Comparison of ENCODE assay signal across 17 cellular contexts in genomic region chr1:27635410-27636142, GRCh38. TPM values are rescaled to one million over a fixed set of nuclear protein-coding genes. Genes with fewer than 3 reads are reported as not detected.
A peak's percentile ranks its signal among the peaks of the same experiment; 100 is the strongest.
DNase-seq lines count a peak whose midpoint lies in the region; ATAC-seq, FAIRE-seq and TF ChIP-seq lines count a peak whose summit lies in the region.
"Had no signal": no experiment of that assay in that cellular context is flagged by ENCODE, and none has a peak within 500 bp of the region (broad histone marks: within the 10 kb centered on the region; RNA-seq: fewer than 3 reads in every experiment).

No MANE protein-coding gene starts in this region.

- 81 to 94% (median 84%) methylated on average over 11 of the region's 11 CpGs for WGBS in heart left ventricle, 4 donors

- H3K4me3 Mint-ChIP-seq in activated T-helper 2 cell treated with anti-CD3 and anti-CD28 coated beads, Interferon-gamma antibody, Interleukin-2, Interleukin-4, amounts not matched to agents 10 μg/mL and 5 μg/mL and 100 μg/mL, durations not matched to agents 14 hours and 24 hours and 36 hours (ENCODE audit: low read depth), result no peak overlapping the region
- H3K4me3 Mint-ChIP-seq in natural killer cell, result peak overlapping the region; percentile 78

- H3K4me3 ChIP-seq in heart left ventricle (peak overlapping the region in 3 of 12 donors; percentile 55 to 66 (median 60)), upper lobe of right lung (peak overlapping the region; percentile 53)
- H3K4me3 ChIP-seq: HAP-1 had no signal

- H3K27me3 ChIP-seq in heart left ventricle, result peaks cover 0 to 5% (median 0%) of the 10 kb centered on the region in 9 donors
- no peaks in the 10 kb centered on the region for H3K27me3 ChIP-seq in upper lobe of right lung

- no peaks in the 10 kb centered on the region for H3K27me3 Mint-ChIP-seq in activated T-helper 2 cell treated with anti-CD3 and anti-CD28 coated beads, Interferon-gamma antibody, Interleukin-2, Interleukin-4, amounts not matched to agents 10 μg/mL and 5 μg/mL and 100 μg/mL, durations not matched to agents 14 hours and 24 hours and 36 hours (ENCODE audit: low read depth)
- no peaks in the 10 kb centered on the region for H3K27me3 Mint-ChIP-seq in natural killer cell (ENCODE audit: low read depth in 2 of 2)

- FAIRE-seq in RCC 7860 (lab: Jason Lieb, UNC), result no peak
- FAIRE-seq: frontal cortex, kidney had no signal

- no peaks in the 10 kb centered on the region for H3K9me3 Mint-ChIP-seq in activated T-helper 2 cell treated with anti-CD3 and anti-CD28 coated beads, Interferon-gamma antibody, Interleukin-2, Interleukin-4, amounts not matched to agents 10 μg/mL and 5 μg/mL and 100 μg/mL, durations not matched to agents 14 hours and 24 hours and 36 hours
- H3K9me3 Mint-ChIP-seq in natural killer cell, result no peaks in the 10 kb centered on the region

- peak overlapping the region in 10 of 12 donors; percentile 34 to 92 (median 84) for H3K27ac ChIP-seq in heart left ventricle
- H3K27ac ChIP-seq in upper lobe of right lung, result peak overlapping the region; percentile 87

- no peak for DNase-seq in heart left ventricle
- no peak for DNase-seq in cardiac septum (ENCODE audit: low spot score)
- no peak for DNase-seq in activated T-helper 2 cell treated with anti-CD3 and anti-CD28 coated beads, Interferon-gamma antibody, Interleukin-2, Interleukin-4, amounts not matched to agents 10 μg/mL and 5 μg/mL and 100 μg/mL, durations not matched to agents 14 hours and 24 hours and 36 hours (ENCODE audit: low spot score)
- DNase-seq in natural killer cell, result no peak
- DNase-seq in upper lobe of right lung, result no peak
- no peak for DNase-seq in RCC 7860 (ENCODE audit: low spot score)
- no peak for DNase-seq in SIG-M5 (lab: John Stamatoyannopoulos, UW)
- DNase-seq: amniotic stem cell; effector CD4-positive, alpha-beta T cell; EL; kidney; stimulated activated CD4-positive, alpha-beta T cell treated with anti-CD3 and anti-CD28 coated beads, Interleukin-12 subunit alpha, Interleukin-12 subunit beta, amount 100 ng/mL, for 4 hours; SW 1271 had no signal

- no peaks in the 10 kb centered on the region for H3K36me3 Mint-ChIP-seq in activated T-helper 2 cell treated with anti-CD3 and anti-CD28 coated beads, Interferon-gamma antibody, Interleukin-2, Interleukin-4, amounts not matched to agents 10 μg/mL and 5 μg/mL and 100 μg/mL, durations not matched to agents 14 hours and 24 hours and 36 hours (ENCODE audit: low read depth)
- H3K36me3 Mint-ChIP-seq in natural killer cell, result no peaks in the 10 kb centered on the region

- H3K4me1 ChIP-seq in heart left ventricle (peaks cover 3 to 60% (median 34%) of the 10 kb centered on the region in 12 donors), upper lobe of right lung (peaks cover 37% of the 10 kb centered on the region)
- H3K4me1 ChIP-seq: HAP-1 had no signal

- peak overlapping the region; percentile 24 for H3K27ac Mint-ChIP-seq in activated T-helper 2 cell treated with anti-CD3 and anti-CD28 coated beads, Interferon-gamma antibody, Interleukin-2, Interleukin-4, amounts not matched to agents 10 μg/mL and 5 μg/mL and 100 μg/mL, durations not matched to agents 14 hours and 24 hours and 36 hours
- peak overlapping the region; percentile 89 to 92 for H3K27ac Mint-ChIP-seq in natural killer cell

- H3K36me3 ChIP-seq in heart left ventricle, result no peaks in the 10 kb centered on the region
- H3K36me3 ChIP-seq in upper lobe of right lung, result no peaks in the 10 kb centered on the region
- H3K36me3 ChIP-seq: HAP-1 had no signal

- TF ChIP-seq POLR2A in heart left ventricle (IDR thresholded peaks at IDR 0.05), result no peak

- TF ChIP-seq CTCF in heart left ventricle (IDR thresholded peaks at IDR 0.05), result no peak
- TF ChIP-seq CTCF in natural killer cell (IDR thresholded peaks at IDR 0.05), result no peak
- no peak for TF ChIP-seq CTCF in upper lobe of right lung (IDR thresholded peaks at IDR 0.05)

- peaks cover 60% of the 10 kb centered on the region for H3K4me1 Mint-ChIP-seq in activated T-helper 2 cell treated with anti-CD3 and anti-CD28 coated beads, Interferon-gamma antibody, Interleukin-2, Interleukin-4, amounts not matched to agents 10 μg/mL and 5 μg/mL and 100 μg/mL, durations not matched to agents 14 hours and 24 hours and 36 hours (ENCODE audit: low read depth)
- peaks cover 40 to 76% of the 10 kb centered on the region in 2 donors for H3K4me1 Mint-ChIP-seq in natural killer cell

- intact Hi-C loops in heart left ventricle (cut with DNase I), result no loop called here
- intact Hi-C loops in cardiac septum (cut with DNase I), result no loop called here
- intact Hi-C loops in activated T-helper 2 cell treated with anti-CD3 and anti-CD28 coated beads, Interferon-gamma antibody, Interleukin-2, Interleukin-4, amounts not matched to agents 10 μg/mL and 5 μg/mL and 100 μg/mL, durations not matched to agents 14 hours and 24 hours and 36 hours (cut with micrococcal nuclease), result no loop called here
- intact Hi-C loops in natural killer cell (cut with micrococcal nuclease), result no loop called here
- intact Hi-C loops in upper lobe of right lung (cut with DNase I), result no loop called here

- no peak for ATAC-seq in heart left ventricle
- no peak for ATAC-seq in natural killer cell
- ATAC-seq in upper lobe of right lung, result no peak
- ATAC-seq in HG03108 (IDR thresholded peaks at IDR 0.05; ENCODE audit: unreplicated experiment), result no peak

- H3K9me3 ChIP-seq in heart left ventricle, result no peaks in the 10 kb centered on the region
- H3K9me3 ChIP-seq in upper lobe of right lung, result no peaks in the 10 kb centered on the region
- H3K9me3 ChIP-seq: HAP-1 had no signal

RNA-seq across cellular contexts. Expression of gene FGR, which starts 0.6 kb away (rescaled TPM):
- total RNA-seq in heart left ventricle (10 to 100 TPM in 3 of 9 donors, 1 to 10 TPM in 6; 1.1 to 25.9 (median 3.3) TPM), cardiac septum (3.8 TPM), natural killer cell (100 to 1,000 TPM; 353 to 452 (median 362) TPM), upper lobe of right lung (149 TPM)
- polyA plus RNA-seq in heart left ventricle, result 1 to 10 TPM; 2.8 to 7.2 TPM
- total RNA-seq in activated T-helper 2 cell treated with anti-CD3 and anti-CD28 coated beads, Interferon-gamma antibody, Interleukin-2, Interleukin-4, amounts not matched to agents 10 μg/mL and 5 μg/mL and 100 μg/mL, durations not matched to agents 14 hours and 24 hours and 36 hours, result 0.07 and 0.25 TPM in 2 replicates
- polyA plus RNA-seq: neural cell had no signal

RNA-seq across cellular contexts. Expression of gene AHDC1, which starts 31.6 kb away (rescaled TPM):
- total RNA-seq in heart left ventricle (10 to 100 TPM; 29.2 to 50.2 (median 42.1) TPM), cardiac septum (57.7 TPM), natural killer cell (10 to 100 TPM; 39.6 to 67.0 (median 47.0) TPM), upper lobe of right lung (34.2 TPM)
- polyA plus RNA-seq in heart left ventricle, result 10 to 100 TPM; 25.8 to 48.4 TPM
- 28.5 and 29.3 TPM in 2 replicates for total RNA-seq in activated T-helper 2 cell treated with anti-CD3 and anti-CD28 coated beads, Interferon-gamma antibody, Interleukin-2, Interleukin-4, amounts not matched to agents 10 μg/mL and 5 μg/mL and 100 μg/mL, durations not matched to agents 14 hours and 24 hours and 36 hours

RNA-seq across cellular contexts. Expression of gene IFI6, which starts 36.4 kb away (rescaled TPM):
- total RNA-seq in heart left ventricle (100 to 1,000 TPM in 1 of 9 donors, 10 to 100 TPM in 8; 18.3 to 140 (median 70.2) TPM), cardiac septum (32.4 TPM), natural killer cell (10 to 100 TPM; 26.7 to 36.0 (median 34.8) TPM), upper lobe of right lung (259 TPM)
- 10 to 100 TPM; 44.5 to 61.9 TPM for polyA plus RNA-seq in heart left ventricle
- total RNA-seq in activated T-helper 2 cell treated with anti-CD3 and anti-CD28 coated beads, Interferon-gamma antibody, Interleukin-2, Interleukin-4, amounts not matched to agents 10 μg/mL and 5 μg/mL and 100 μg/mL, durations not matched to agents 14 hours and 24 hours and 36 hours, result 35.0 and 35.2 TPM in 2 replicates
